11 cellular contexts compared by ENCODE assay signal in the genomic region with DNA sequence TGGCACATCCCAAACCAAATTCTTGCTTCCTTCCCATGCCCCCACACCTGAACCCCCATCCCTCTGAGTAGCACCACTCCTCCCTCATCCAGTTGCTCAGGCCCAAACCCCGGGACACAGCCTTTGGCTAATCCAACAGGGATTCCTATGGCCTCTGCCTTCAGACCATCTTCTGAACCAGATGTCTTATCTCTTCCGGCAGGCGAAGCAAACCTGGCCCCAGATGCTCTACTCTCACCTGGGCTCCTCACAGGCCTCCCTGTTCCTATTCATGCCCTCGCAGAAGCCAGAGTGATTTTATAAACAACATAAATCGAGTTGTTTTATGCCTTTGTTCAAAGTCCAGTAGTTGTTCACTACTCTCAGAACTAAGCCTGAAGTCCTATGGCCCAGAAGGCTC. TPM values are rescaled to one million over a fixed set of nuclear protein-coding genes. Genes with fewer than 3 reads are reported as not detected.
DNase-seq lines count a peak whose midpoint lies in the region; ATAC-seq and TF ChIP-seq lines count a peak whose summit lies in the region.
"Had no signal": no experiment of that assay in that cellular context is flagged by ENCODE, and none has a peak within 500 bp of the region (broad histone marks: within the 10 kb centered on the region; RNA-seq: fewer than 3 reads in every experiment).

No MANE protein-coding gene starts in this region.

- peaks cover 49% of the 10 kb centered on the region for H3K36me3 Mint-ChIP-seq in T-helper 1 cell treated with Interleukin-12 subunit alpha and Interleukin-12 subunit beta and Interleukin-4 antibody, amounts not matched to agents 30 μg/mL and 1 μg/mL, for 36 hours (ENCODE audit: low read depth)
- peaks cover 2% of the 10 kb centered on the region for H3K36me3 Mint-ChIP-seq in activated naive CD8-positive, alpha-beta T cell
- no peaks in the 10 kb centered on the region for H3K36me3 Mint-ChIP-seq in activated naive CD8-positive, alpha-beta T cell treated with anti-CD3 and anti-CD28 coated beads, Interleukin-2, amount 50 U/mL, for 24 hours (ENCODE audit: low read depth)
- H3K36me3 Mint-ChIP-seq in endodermal cell (ENCODE audit: low read depth), result no peaks in the 10 kb centered on the region
- H3K36me3 Mint-ChIP-seq in stimulated activated effector memory CD8-positive, alpha-beta T cell treated with anti-CD3 and anti-CD28 coated beads, Interleukin-12 subunit alpha, Interleukin-12 subunit beta, amount 100 ng/mL, for 72 hours, result peaks cover 6% of the 10 kb centered on the region

- H3K4me3 Mint-ChIP-seq in T-helper 1 cell treated with Interleukin-12 subunit alpha and Interleukin-12 subunit beta and Interleukin-4 antibody, amounts not matched to agents 30 μg/mL and 1 μg/mL, for 36 hours, result no peak overlapping the region
- peak overlapping the region; percentile 89 for H3K4me3 Mint-ChIP-seq in activated naive CD8-positive, alpha-beta T cell
- H3K4me3 Mint-ChIP-seq in activated naive CD8-positive, alpha-beta T cell treated with anti-CD3 and anti-CD28 coated beads, Interleukin-2, amount 50 U/mL, for 24 hours, result no peak overlapping the region
- no peak overlapping the region for H3K4me3 Mint-ChIP-seq in endodermal cell
- no peak overlapping the region for H3K4me3 Mint-ChIP-seq in stimulated activated effector memory CD8-positive, alpha-beta T cell treated with anti-CD3 and anti-CD28 coated beads, Interleukin-12 subunit alpha, Interleukin-12 subunit beta, amount 100 ng/mL, for 72 hours

- DNase-seq in T-helper 1 cell (no peak), endodermal cell (peak; percentile 11), H4 (ENCODE audit: low spot score) (no peak), NK-92 (lab: John Stamatoyannopoulos, UW; ENCODE audit: unreplicated experiment) (no peak)
- no peak for DNase-seq in activated naive CD8-positive, alpha-beta T cell treated with anti-CD3 and anti-CD28 coated beads, Interleukin-2, amount 50 U/mL, for 24 hours
- DNase-seq in stimulated activated effector memory CD8-positive, alpha-beta T cell treated with anti-CD3 and anti-CD28 coated beads, Interleukin-12 subunit alpha, Interleukin-12 subunit beta, amount 100 ng/mL, for 72 hours (ENCODE audit: low spot score in 2 of 2), result no peak

- H3K9ac ChIP-seq in endodermal cell (ENCODE audit: extremely low read depth, low read length, poor library complexity, severe bottlenecking), result no peak overlapping the region

- no peak overlapping the region for H3K27ac ChIP-seq in endodermal cell (ENCODE audit: low read depth, low read length)
- H3K27ac ChIP-seq: 22Rv1 had no signal

- WGBS in endodermal cell (ENCODE audit: insufficient coverage in 1 of 2, insufficient read length in 1 of 2), 2 experiments, result 54 to 76% methylated on average over 3 to 5 of the region's 5 CpGs

- peaks cover 3% of the 10 kb centered on the region for H3K9me3 Mint-ChIP-seq in T-helper 1 cell treated with Interleukin-12 subunit alpha and Interleukin-12 subunit beta and Interleukin-4 antibody, amounts not matched to agents 30 μg/mL and 1 μg/mL, for 36 hours
- H3K9me3 Mint-ChIP-seq in activated naive CD8-positive, alpha-beta T cell (ENCODE audit: low read depth), result peaks cover 4% of the 10 kb centered on the region
- H3K9me3 Mint-ChIP-seq in activated naive CD8-positive, alpha-beta T cell treated with anti-CD3 and anti-CD28 coated beads, Interleukin-2, amount 50 U/mL, for 24 hours, result peaks cover 5% of the 10 kb centered on the region
- no peaks in the 10 kb centered on the region for H3K9me3 Mint-ChIP-seq in endodermal cell
- H3K9me3 Mint-ChIP-seq in stimulated activated effector memory CD8-positive, alpha-beta T cell treated with anti-CD3 and anti-CD28 coated beads, Interleukin-12 subunit alpha, Interleukin-12 subunit beta, amount 100 ng/mL, for 72 hours, result no peaks in the 10 kb centered on the region
- H3K9me3 Mint-ChIP-seq: GM23338 had no signal

- H3K27ac Mint-ChIP-seq in T-helper 1 cell treated with Interleukin-12 subunit alpha and Interleukin-12 subunit beta and Interleukin-4 antibody, amounts not matched to agents 30 μg/mL and 1 μg/mL, for 36 hours, result peak overlapping the region; percentile 93
- H3K27ac Mint-ChIP-seq in activated naive CD8-positive, alpha-beta T cell, result no peak overlapping the region
- H3K27ac Mint-ChIP-seq in activated naive CD8-positive, alpha-beta T cell treated with anti-CD3 and anti-CD28 coated beads, Interleukin-2, amount 50 U/mL, for 24 hours, result no peak overlapping the region
- no peak overlapping the region for H3K27ac Mint-ChIP-seq in endodermal cell
- peak overlapping the region; percentile 88 for H3K27ac Mint-ChIP-seq in stimulated activated effector memory CD8-positive, alpha-beta T cell treated with anti-CD3 and anti-CD28 coated beads, Interleukin-12 subunit alpha, Interleukin-12 subunit beta, amount 100 ng/mL, for 72 hours
- H3K27ac Mint-ChIP-seq: GM23338 had no signal

- no peaks in the 10 kb centered on the region for H3K36me3 ChIP-seq in endodermal cell (ENCODE audit: control insufficient read depth, insufficient read depth, low read length)

- H3K4me1 ChIP-seq in endodermal cell (ENCODE audit: control insufficient read depth, insufficient read depth, low read length), result no peaks in the 10 kb centered on the region

- H3K9me3 ChIP-seq in endodermal cell (ENCODE audit: control insufficient read depth, low read length), result no peaks in the 10 kb centered on the region

- peaks cover 85% of the 10 kb centered on the region for H3K27me3 ChIP-seq in endodermal cell (ENCODE audit: control insufficient read depth, insufficient read depth, low read length, poor library complexity, severe bottlenecking)

- no peak for TF ChIP-seq CTCF in endodermal cell (conservative IDR thresholded peaks at IDR 0.05)

- no peaks in the 10 kb centered on the region for H3K27me3 Mint-ChIP-seq in T-helper 1 cell treated with Interleukin-12 subunit alpha and Interleukin-12 subunit beta and Interleukin-4 antibody, amounts not matched to agents 30 μg/mL and 1 μg/mL, for 36 hours (ENCODE audit: low read depth)
- H3K27me3 Mint-ChIP-seq in activated naive CD8-positive, alpha-beta T cell, result no peaks in the 10 kb centered on the region
- H3K27me3 Mint-ChIP-seq in activated naive CD8-positive, alpha-beta T cell treated with anti-CD3 and anti-CD28 coated beads, Interleukin-2, amount 50 U/mL, for 24 hours, result no peaks in the 10 kb centered on the region
- H3K27me3 Mint-ChIP-seq in endodermal cell (ENCODE audit: insufficient read depth), result peaks cover 82% of the 10 kb centered on the region

- H3K4me3 ChIP-seq in endodermal cell (ENCODE audit: low read length), result no peak overlapping the region

- ATAC-seq in activated naive CD8-positive, alpha-beta T cell treated with anti-CD3 and anti-CD28 coated beads, Interleukin-2, amount 50 U/mL, for 24 hours, result no peak
- ATAC-seq in stimulated activated effector memory CD8-positive, alpha-beta T cell treated with anti-CD3 and anti-CD28 coated beads, Interleukin-12 subunit alpha, Interleukin-12 subunit beta, amount 100 ng/mL, for 72 hours, result no peak

- peaks cover 56% of the 10 kb centered on the region for H3K4me1 Mint-ChIP-seq in T-helper 1 cell treated with Interleukin-12 subunit alpha and Interleukin-12 subunit beta and Interleukin-4 antibody, amounts not matched to agents 30 μg/mL and 1 μg/mL, for 36 hours (ENCODE audit: low read depth)
- H3K4me1 Mint-ChIP-seq in activated naive CD8-positive, alpha-beta T cell (ENCODE audit: low read depth), result peaks cover 36% of the 10 kb centered on the region
- peaks cover 22% of the 10 kb centered on the region for H3K4me1 Mint-ChIP-seq in activated naive CD8-positive, alpha-beta T cell treated with anti-CD3 and anti-CD28 coated beads, Interleukin-2, amount 50 U/mL, for 24 hours
- peaks cover 5% of the 10 kb centered on the region for H3K4me1 Mint-ChIP-seq in endodermal cell
- H3K4me1 Mint-ChIP-seq in stimulated activated effector memory CD8-positive, alpha-beta T cell treated with anti-CD3 and anti-CD28 coated beads, Interleukin-12 subunit alpha, Interleukin-12 subunit beta, amount 100 ng/mL, for 72 hours, result peaks cover 35% of the 10 kb centered on the region

RNA-seq across cellular contexts. Expression of gene KCNA2, which starts 12.5 kb away (rescaled TPM):
- under 1 TPM; 0.11 to 0.57 TPM for total RNA-seq in endodermal cell
- 7.8 TPM for polyA plus RNA-seq in endodermal cell (2013, experiment 1 of 2)
- polyA plus RNA-seq in endodermal cell (2013, experiment 2 of 2), result 7.9 TPM
- 0.06 and 0.52 TPM in 2 replicates for total RNA-seq in H4 (2014; rRNA removed; shearing (Covaris generic))
- polyA plus RNA-seq: BJ had no signal

RNA-seq across cellular contexts. Expression of gene KCNA3, which starts 56.1 kb away (rescaled TPM):
- total RNA-seq in endodermal cell, result under 1 TPM; 0.20 to 0.27 TPM
- polyA plus RNA-seq in endodermal cell (2013, experiment 1 of 2), result 1.2 TPM
- polyA plus RNA-seq in endodermal cell (2013, experiment 2 of 2), result 1.5 TPM
- not detected in 2 replicates for total RNA-seq in H4 (2014; rRNA removed; shearing (Covaris generic))

Comparison
In these comparisons a context has a peak if more than half of its experiments do, and no peak if none do; other contexts are left out.
1. H3K27ac Mint-ChIP-seq: peak in T-helper 1 cell treated with Interleukin-12 subunit alpha and Interleukin-12 subunit beta and Interleukin-4 antibody, amounts not matched to agents 30 μg/mL and 1 μg/mL, for 36 hours (single experiment) and stimulated activated effector memory CD8-positive, alpha-beta T cell treated with anti-CD3 and anti-CD28 coated beads, Interleukin-12 subunit alpha, Interleukin-12 subunit beta, amount 100 ng/mL, for 72 hours (single experiment); none in activated naive CD8-positive, alpha-beta T cell (single experiment), activated naive CD8-positive, alpha-beta T cell treated with anti-CD3 and anti-CD28 coated beads, Interleukin-2, amount 50 U/mL, for 24 hours (single experiment) and endodermal cell (single experiment).